ENCODE assay signal across 9 cellular contexts in the genomic region with DNA sequence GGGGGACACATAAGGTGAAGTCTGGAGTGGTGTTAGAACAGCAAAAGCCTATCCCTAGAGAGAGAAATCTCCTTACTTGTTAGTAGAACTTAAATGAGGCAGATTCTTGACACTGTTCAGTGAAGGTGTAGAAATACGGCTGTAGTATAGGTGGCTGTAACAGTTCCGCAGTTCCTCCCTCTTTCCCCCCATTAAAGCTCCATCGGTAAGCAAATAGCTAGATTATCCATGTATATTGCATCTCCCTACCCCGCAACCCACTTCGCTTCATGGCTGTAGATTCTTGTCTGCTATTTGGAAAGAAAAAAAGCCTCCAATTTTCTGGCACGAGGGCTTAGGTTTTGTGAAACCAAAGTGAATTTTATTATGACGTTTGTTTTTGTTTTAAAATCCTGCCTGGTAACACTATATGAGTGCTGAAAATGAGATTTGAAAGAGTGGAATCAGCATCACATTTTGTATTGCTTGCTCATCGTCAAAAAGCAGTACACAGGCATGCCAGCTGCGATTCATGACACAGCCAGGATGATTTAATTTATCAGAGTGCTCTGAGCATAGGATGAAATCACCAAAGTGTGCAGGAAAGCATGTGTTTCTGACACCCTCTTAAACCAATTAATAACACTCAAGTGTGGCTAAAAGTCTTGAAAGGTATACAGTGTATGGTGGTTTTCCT. TPM values are rescaled to one million over a fixed set of nuclear protein-coding genes. Genes with fewer than 3 reads are reported as not detected.
DNase-seq lines count a peak whose midpoint lies in the region; ATAC-seq and TF ChIP-seq lines count a peak whose summit lies in the region.
"Had no signal": no experiment of that assay in that cellular context is flagged by ENCODE, and none has a peak within 500 bp of the region (broad histone marks: within the 10 kb centered on the region; RNA-seq: fewer than 3 reads in every experiment).

No MANE protein-coding gene starts in this region.

- H3K4me1 ChIP-seq in HCT116 (ENCODE audit: control insufficient read depth in 1 of 2, insufficient read depth in 2 of 2, low read length in 2 of 2) (peaks cover 0 to 13% of the 10 kb centered on the region in 2 experiments; a peak in 3 of 4 replicates), mucosa of descending colon (ENCODE audit: low read depth) (no peaks in the 10 kb centered on the region)

- no peak overlapping the region for H2AFZ ChIP-seq in HCT116 (ENCODE audit: low read depth, low read length, poor library complexity, severe bottlenecking)

- ATAC-seq in HCT116 (no peak), GM18519 (IDR thresholded peaks at IDR 0.05; ENCODE audit: low FRiP score, unreplicated experiment) (no peak), mucosa of descending colon (no peak)
- no peak for ATAC-seq in activated naive CD8-positive, alpha-beta T cell treated with anti-CD3 and anti-CD28 coated beads, Interleukin-2, amount 10 ng/mL, durations not matched to agents 7 days and 5 days (ENCODE audit: low read depth)

- peaks cover 50% of the 10 kb centered on the region for H3K27me3 Mint-ChIP-seq in activated naive CD8-positive, alpha-beta T cell treated with anti-CD3 and anti-CD28 coated beads, Interleukin-2, amount 10 ng/mL, durations not matched to agents 7 days and 5 days
- H3K27me3 Mint-ChIP-seq in immature natural killer cell (ENCODE audit: low read depth in 3 of 3) (peaks cover 1 to 8% (median 3%) of the 10 kb centered on the region in 3 donors), type B pancreatic cell (peaks cover 15% of the 10 kb centered on the region)

- TSS peak; percentile 70 for BruUV-seq in HCT116 (replicated peaks; lab: Mats Ljungman, UMichigan)

- H3K27ac Mint-ChIP-seq in activated naive CD8-positive, alpha-beta T cell treated with anti-CD3 and anti-CD28 coated beads, Interleukin-2, amount 10 ng/mL, durations not matched to agents 7 days and 5 days = no peak overlapping the region
- H3K27ac Mint-ChIP-seq in immature natural killer cell = no peak overlapping the region
- H3K27ac Mint-ChIP-seq in type B pancreatic cell = no peak overlapping the region

- H3K27ac ChIP-seq in HCT116 (ENCODE audit: low read depth, low read length) = no peak overlapping the region

- no peaks in the 10 kb centered on the region for H3K79me2 ChIP-seq in HCT116 (ENCODE audit: insufficient read depth, low read length)

- no peaks in the 10 kb centered on the region for H3K9me3 ChIP-seq in HCT116 (ENCODE audit: control insufficient read depth in 1 of 2, insufficient read depth in 1 of 2, low read depth in 1 of 2, low read length in 2 of 2)
- H3K9me3 ChIP-seq in mucosa of descending colon = no peaks in the 10 kb centered on the region

- H3K4me3 Mint-ChIP-seq in activated naive CD8-positive, alpha-beta T cell treated with anti-CD3 and anti-CD28 coated beads, Interleukin-2, amount 10 ng/mL, durations not matched to agents 7 days and 5 days = peak overlapping the region; percentile 43
- H3K4me3 Mint-ChIP-seq in immature natural killer cell (peak overlapping the region; percentile 43 to 86 (median 67)), type B pancreatic cell (peak overlapping the region; percentile 93)

- RAD21 ChIA-PET in HCT116 (lab: Charles Lee; ENCODE audit: low non-redundant PET in 1 of 2, low total read pairs in 2 of 2, uncharacterized antibody in 2 of 2, unreplicated experiment in 2 of 2) = no interaction called here

- peaks cover 10% of the 10 kb centered on the region for H3K4me1 Mint-ChIP-seq in activated naive CD8-positive, alpha-beta T cell treated with anti-CD3 and anti-CD28 coated beads, Interleukin-2, amount 10 ng/mL, durations not matched to agents 7 days and 5 days
- H3K4me1 Mint-ChIP-seq in immature natural killer cell = peaks cover 15 to 16% of the 10 kb centered on the region in 2 donors
- peaks cover 8% of the 10 kb centered on the region for H3K4me1 Mint-ChIP-seq in type B pancreatic cell (ENCODE audit: unreplicated experiment)

- TF ChIP-seq CTCF in AG04449 (IDR thresholded peaks at IDR 0.05; ENCODE audit: insufficient read depth, low read length, missing control alignments) = no peak
- TF ChIP-seq CTCF in HCT116 (IDR thresholded peaks at IDR 0.05 in 2 of 3, conservative IDR thresholded peaks at IDR 0.05 in 1 of 3; ENCODE audit: borderline replicate concordance in 1 of 3, insufficient read depth in 1 of 3, low read depth in 2 of 3, low read length in 2 of 3) = no peak
- no peak for TF ChIP-seq CTCF in type B pancreatic cell (conservative IDR thresholded peaks at IDR 0.05)
- TF ChIP-seq CTCF in mucosa of descending colon (IDR thresholded peaks at IDR 0.05) = no peak

- no peaks in the 10 kb centered on the region for H3K36me3 Mint-ChIP-seq in activated naive CD8-positive, alpha-beta T cell treated with anti-CD3 and anti-CD28 coated beads, Interleukin-2, amount 10 ng/mL, durations not matched to agents 7 days and 5 days
- no peaks in the 10 kb centered on the region for H3K36me3 Mint-ChIP-seq in immature natural killer cell
- H3K36me3 Mint-ChIP-seq in type B pancreatic cell = peaks cover 3% of the 10 kb centered on the region

- TF ChIP-seq RAD21 in HCT116 (IDR thresholded peaks at IDR 0.05; ENCODE audit: low read depth) = no peak

- POLR2A ChIA-PET in AG04449 (lab: Yijun Ruan, JAX) = no interaction called here
- POLR2A ChIA-PET in HCT116 (lab: Charles Lee) = no interaction called here
- POLR2A ChIA-PET in activated naive CD8-positive, alpha-beta T cell treated with anti-CD3 and anti-CD28 coated beads, Interleukin-2, amount 10 ng/mL, durations not matched to agents 7 days and 5 days (lab: Charles Lee) = no interaction called here

- H3K9ac ChIP-seq in HCT116 (ENCODE audit: low read length) = no peak overlapping the region

- CTCF ChIA-PET in AG04449 (lab: Yijun Ruan, JAX) = no interaction called here
- CTCF ChIA-PET in HCT116 (lab: Charles Lee) = no interaction called here

- H3K9me2 ChIP-seq in HCT116 (ENCODE audit: insufficient read depth) = no peaks in the 10 kb centered on the region

- no peak for TF ChIP-seq POLR2A in HCT116 (IDR thresholded peaks at IDR 0.05; ENCODE audit: borderline replicate concordance, extremely low read depth, insufficient read depth, insufficient read length)

- H3K9me3 Mint-ChIP-seq in activated naive CD8-positive, alpha-beta T cell treated with anti-CD3 and anti-CD28 coated beads, Interleukin-2, amount 10 ng/mL, durations not matched to agents 7 days and 5 days = no peaks in the 10 kb centered on the region
- H3K9me3 Mint-ChIP-seq in immature natural killer cell (no peaks in the 10 kb centered on the region), type B pancreatic cell (no peaks in the 10 kb centered on the region)
- H3K9me3 Mint-ChIP-seq: dendritic cell treated with granulocyte-macrophage colony-stimulating factor and Interleukin-4, amounts not matched to agents 40 ng/mL and 50 ng/mL, for 4 days had no signal

- H3K4me3 ChIP-seq in AG04449 (ENCODE audit: low read depth, low read length) (peak overlapping the region; percentile 82), HCT116 (replicated peaks in 1 of 2; ENCODE audit: low read depth in 1 of 2, low read length in 2 of 2) (no peak overlapping the region), mucosa of descending colon (no peak overlapping the region)

- H3K36me3 ChIP-seq in HCT116 (ENCODE audit: control insufficient read depth in 1 of 2, insufficient read depth in 2 of 2, low read length in 2 of 2) (no peaks in the 10 kb centered on the region), mucosa of descending colon (ENCODE audit: low read depth) (no peaks in the 10 kb centered on the region)

- peak overlapping the region; percentile 96 for H3K4me2 ChIP-seq in HCT116 (ENCODE audit: low read length)

- intact Hi-C loops in HCT116 (cut with micrococcal nuclease) (no loop called here), mucosa of descending colon (cut with DNase I, micrococcal nuclease) (no loop called here)

- H4K20me1 ChIP-seq in HCT116 (ENCODE audit: insufficient read depth) = no peaks in the 10 kb centered on the region

- H3K27me3 ChIP-seq in HCT116 (ENCODE audit: insufficient read depth, low read length) = no peaks in the 10 kb centered on the region

- DNase-seq in AG04449 (ENCODE audit: low read depth, low spot score) = no peak
- DNase-seq in HCT116 (ENCODE audit: low read depth, low spot score) = no peak
- no peak for DNase-seq in activated naive CD8-positive, alpha-beta T cell treated with anti-CD3 and anti-CD28 coated beads, Interleukin-2, amount 10 ng/mL, durations not matched to agents 7 days and 5 days
- no peak for DNase-seq in immature natural killer cell
- no peak for DNase-seq in type B pancreatic cell (ENCODE audit: extremely low spot score, unreplicated experiment)
- no peak for DNase-seq in effector CD4-positive, alpha-beta T cell
- no peak for DNase-seq in mucosa of descending colon

TF ChIP-seq in HCT116, 20 proteins besides CTCF, POLR2A, EP300 and RAD21:
- TF ChIP-seq POLR2AphosphoS5 (IDR thresholded peaks at IDR 0.05; ENCODE audit: low read depth, low read length) (no peak), ELF1 (IDR thresholded peaks at IDR 0.05; ENCODE audit: borderline replicate concordance, low read depth) (no peak), JUND (IDR thresholded peaks at IDR 0.05) (no peak), YY1 (IDR thresholded peaks at IDR 0.05; ENCODE audit: extremely low read depth, insufficient replicate concordance, low read depth, low read length) (no peak), CEBPB (IDR thresholded peaks at IDR 0.05; ENCODE audit: low read depth) (no peak), ZFX (IDR thresholded peaks at IDR 0.05) (no peak), EZH2phosphoT487 (IDR thresholded peaks at IDR 0.05; ENCODE audit: borderline replicate concordance) (no peak), EGR1 (IDR thresholded peaks at IDR 0.05; ENCODE audit: low read depth) (no peak), EZH2 (IDR thresholded peaks at IDR 0.05) (no peak), ATF3 (IDR thresholded peaks at IDR 0.05) (no peak)

RNA-seq across cellular contexts. Expression of gene FAM171B, which starts 1.4 kb away (rescaled TPM):
- total RNA-seq in HCT116 (2021; ENCODE audit: unreplicated experiment) (18.3 TPM), type B pancreatic cell (ENCODE audit: low replicate concordance) (7.4 and 21.2 TPM in 2 replicates), mucosa of descending colon (10 to 100 TPM in 1 of 3 donors, 1 to 10 TPM in 2; 1.3 to 11.7 (median 1.4) TPM)
- polyA plus RNA-seq in HCT116 (2012) = 2.9 and 3.4 TPM in 2 replicates
- total RNA-seq in activated naive CD8-positive, alpha-beta T cell treated with anti-CD3 and anti-CD28 coated beads, Interleukin-2, amount 10 ng/mL, durations not matched to agents 7 days and 5 days = under 1 TPM; 0.11 to 0.37 TPM
- under 1 TPM in 2 of 3 donors, not detected in 1; 0.22 to 0.71 TPM for polyA plus RNA-seq in immature natural killer cell

Comparison
In these comparisons a context has a peak if more than half of its experiments do, and no peak if none do; other contexts are left out.
1. H3K4me3 Mint-ChIP-seq: peak in every context shown above with its lines; median percentile 93 in type B pancreatic cell; 67 in immature natural killer cell; 43 in activated naive CD8-positive, alpha-beta T cell treated with anti-CD3 and anti-CD28 coated beads, Interleukin-2, amount 10 ng/mL, durations not matched to agents 7 days and 5 days.